31 cellular contexts compared by ENCODE assay signal in the genomic region with DNA sequence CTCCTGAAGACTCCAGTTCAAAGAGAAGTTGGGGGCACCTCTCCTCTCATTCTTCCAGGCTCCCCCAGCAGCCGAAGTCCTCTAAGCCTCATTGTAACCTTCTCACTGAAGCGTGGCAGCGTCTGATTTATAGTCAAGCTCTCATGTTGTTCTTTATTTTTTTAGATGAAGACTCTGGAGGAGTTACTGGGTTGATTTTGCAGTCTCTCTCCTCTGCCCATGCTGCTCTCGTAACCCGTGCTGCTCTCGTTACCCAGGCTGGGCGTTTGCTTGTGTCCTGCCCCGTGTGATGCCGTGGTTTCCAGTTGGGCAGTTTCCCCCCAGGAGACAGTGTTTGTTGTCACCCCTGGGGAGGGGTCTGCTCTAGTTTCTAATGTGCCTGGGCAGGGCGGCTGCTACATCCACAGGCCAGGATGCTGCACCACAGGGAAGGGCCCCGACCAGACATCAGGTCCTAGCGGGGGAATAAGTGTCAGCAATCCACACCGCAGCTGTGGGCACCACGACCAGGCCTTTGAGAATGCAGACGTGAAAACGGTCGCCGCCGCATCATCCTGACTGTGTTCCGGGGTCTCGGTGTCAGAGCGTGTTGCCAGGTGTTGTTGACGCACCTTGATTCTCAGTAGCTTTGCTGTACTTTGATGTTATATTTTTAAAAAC.
DNase-seq lines count a peak whose midpoint lies in the region; ATAC-seq and FAIRE-seq lines count a peak whose summit lies in the region.
"Had no signal": no experiment of that assay in that cellular context is flagged by ENCODE, and none has a peak within 500 bp of the region (broad histone marks: within the 10 kb centered on the region; RNA-seq: fewer than 3 reads in every experiment).

No MANE protein-coding gene starts in this region.

- H3K79me1 ChIP-seq in neuronal stem cell (ENCODE audit: low read depth, low read length), result peaks cover 2% of the 10 kb centered on the region

- peak overlapping the region; percentile 22 for H3K18ac ChIP-seq in neuronal stem cell (ENCODE audit: low read length)

- no peak for FAIRE-seq in HTR-8/SVneo (lab: Jason Lieb, UNC)
- FAIRE-seq: keratinocyte had no signal

- H4K20me1 ChIP-seq in BLaER1 treated with 17β-estradiol and CSF1 and Interleukin-3, amounts not matched to agents 10 nM and 100 nM, result peaks cover 86 to 100% (median 96%) of the 10 kb centered on the region in 11 experiments

- no peak overlapping the region for H2BK120ac ChIP-seq in neuronal stem cell (ENCODE audit: low read depth, low read length)

- H4K91ac ChIP-seq in neuronal stem cell (ENCODE audit: low read depth, low read length, poor library complexity), result no peak overlapping the region

- ATAC-seq in GM21528 (IDR thresholded peaks at IDR 0.05; ENCODE audit: low FRiP score, unreplicated experiment), result no peak
- ATAC-seq: foreskin keratinocyte; naive thymus-derived CD4-positive, alpha-beta T cell had no signal

- H2AFZ ChIP-seq in neuronal stem cell (ENCODE audit: low read length), result no peak overlapping the region

- peaks cover 55 to 98% (median 89%) of the 10 kb centered on the region in 10 experiments for H3K4me1 ChIP-seq in BLaER1 treated with 17β-estradiol and CSF1 and Interleukin-3, amounts not matched to agents 10 nM and 100 nM
- peaks cover 0 to 2% of the 10 kb centered on the region in 2 donors for H3K4me1 ChIP-seq in neuronal stem cell (ENCODE audit: control insufficient read depth in 2 of 2, insufficient read depth in 1 of 2, low read depth in 1 of 2, low read length in 2 of 2)
- H3K4me1 ChIP-seq: esophagus squamous epithelium, foreskin keratinocyte, suprapubic skin had no signal

- peak overlapping the region in 1 of 10 experiments; percentile 5; a peak in 1 of 20 replicates for H3K4me3 ChIP-seq in BLaER1 treated with 17β-estradiol and CSF1 and Interleukin-3, amounts not matched to agents 10 nM and 100 nM
- H3K4me3 ChIP-seq in H7 (ENCODE audit: insufficient read depth, low read depth, low read length) (no peak overlapping the region), neuronal stem cell (ENCODE audit: low read length in 2 of 2) (no peak overlapping the region)
- H3K4me3 ChIP-seq: esophagus squamous epithelium, heart left ventricle, suprapubic skin had no signal

- H3K9ac ChIP-seq in BLaER1 treated with 17β-estradiol and CSF1 and Interleukin-3, amounts not matched to agents 10 nM and 100 nM, result peak overlapping the region in 5 of 11 experiments; percentile 17 to 46 (median 30); a peak in 6 of 22 replicates
- no peak overlapping the region for H3K9ac ChIP-seq in neuronal stem cell (ENCODE audit: low read depth, low read length, poor library complexity)

- H2BK15ac ChIP-seq in neuronal stem cell (ENCODE audit: low read length), result no peak overlapping the region

- no peak overlapping the region for H3K4ac ChIP-seq in neuronal stem cell (ENCODE audit: low read length)

- WGBS in neuronal stem cell (ENCODE audit: extremely low coverage in 2 of 2, insufficient read length in 2 of 2, insufficient replicate concordance in 1 of 2), 2 donors, result no CpG with 5 or more reads among the region's 23 CpGs

- peak overlapping the region; percentile 61 to 90 (median 84) for H3K4me2 ChIP-seq in BLaER1 treated with 17β-estradiol and CSF1 and Interleukin-3, amounts not matched to agents 10 nM and 100 nM
- no peak overlapping the region for H3K4me2 ChIP-seq in neuronal stem cell (ENCODE audit: insufficient read depth, low read length, poor library complexity, severe bottlenecking)

- H3K27ac ChIP-seq in BLaER1 treated with 17β-estradiol and CSF1 and Interleukin-3, amounts not matched to agents 10 nM and 100 nM, result peak overlapping the region in 4 of 11 experiments; percentile 1 to 44 (median 29); a peak in 5 of 22 replicates
- no peak overlapping the region for H3K27ac ChIP-seq in neuronal stem cell (replicated peaks; ENCODE audit: low read length)
- H3K27ac ChIP-seq: C4-2B, esophagus squamous epithelium, foreskin keratinocyte, heart left ventricle, suprapubic skin had no signal

- H3K27me3 ChIP-seq in BLaER1 treated with 17β-estradiol and CSF1 and Interleukin-3, amounts not matched to agents 10 nM and 100 nM, result no peaks in the 10 kb centered on the region
- H3K27me3 ChIP-seq in H7 (ENCODE audit: control insufficient read depth, insufficient read depth, low read length) (no peaks in the 10 kb centered on the region), neuronal stem cell (ENCODE audit: control insufficient read depth in 3 of 3, insufficient read depth in 3 of 3, low read depth in 1 of 3, low read length in 3 of 3) (no peaks in the 10 kb centered on the region)
- H3K27me3 ChIP-seq: esophagus squamous epithelium, foreskin keratinocyte, heart left ventricle, suprapubic skin had no signal

- no peak overlapping the region for H2BK5ac ChIP-seq in neuronal stem cell (ENCODE audit: low read length)

- no peak overlapping the region for H3K14ac ChIP-seq in neuronal stem cell (ENCODE audit: low read length)

- H3K23ac ChIP-seq in neuronal stem cell (ENCODE audit: low read depth, low read length, poor library complexity), result peak overlapping the region; percentile 80

- H4K8ac ChIP-seq in neuronal stem cell (ENCODE audit: low read depth, low read length), result no peak overlapping the region

- DNase-seq in H7, result peak; percentile 37
- peak; percentile 40 for DNase-seq in islet precursor cell
- no peak for DNase-seq in neuronal stem cell (ENCODE audit: low spot score)
- no peak for DNase-seq in NCI-H526 (lab: John Stamatoyannopoulos, UW)
- DNase-seq in HTR-8/SVneo (ENCODE audit: insufficient read length, low spot score), result no peak
- DNase-seq in Ammon's horn (ENCODE audit: low spot score), result no peak
- DNase-seq: activated CD4-positive, alpha-beta T cell treated with anti-CD3 and anti-CD28 coated beads, Interleukin-2, amount 50 U/mL, for 48 hours; activated CD4-positive, CD25-positive, alpha-beta regulatory T cell; activated effector memory CD4-positive, alpha-beta T cell treated with Interleukin-2 at 50 U/mL for 16 hours; activated T-cell treated with anti-CD3 and anti-CD28 coated beads for 4 hours; dermis blood vessel endothelial cell; DND-41; esophagus squamous epithelium; foreskin keratinocyte; GF-D8; GOT3; KG1; MM.1S; naive thymus-derived CD4-positive, alpha-beta T cell; NCI-H1105 treated with DMSO at 0.1 percent for 48 hours; NCI-H2029; NCI-H524 treated with DMSO at 0.1 percent for 48 hours; NK-92 treated with Interleukin-12 subunit alpha and Interleukin-12 subunit beta, amount 100 ng/mL, for 24 hours; stimulated activated naive CD4-positive, alpha-beta T cell treated with Interleukin-2 at 50 U/mL for 16 hours; T-helper 1 cell had no signal

- H3K9me3 ChIP-seq in BLaER1 treated with 17β-estradiol and CSF1 and Interleukin-3, amounts not matched to agents 10 nM and 100 nM (replicated peaks in 1 of 11), result no peaks in the 10 kb centered on the region
- peaks cover 0 to 2% of the 10 kb centered on the region in 2 donors for H3K9me3 ChIP-seq in neuronal stem cell (replicated peaks in 1 of 2; ENCODE audit: control insufficient read depth in 2 of 2, insufficient read depth in 1 of 2, low read depth in 1 of 2, low read length in 2 of 2)
- H3K9me3 ChIP-seq: esophagus squamous epithelium, heart left ventricle, suprapubic skin had no signal

- H2AK5ac ChIP-seq in neuronal stem cell (ENCODE audit: low read depth, low read length), result no peak overlapping the region

- H2BK12ac ChIP-seq in neuronal stem cell (ENCODE audit: low read length), result no peak overlapping the region

- H3K36me3 ChIP-seq in BLaER1 treated with 17β-estradiol and CSF1 and Interleukin-3, amounts not matched to agents 10 nM and 100 nM, result peaks cover 72 to 95% (median 82%) of the 10 kb centered on the region in 11 experiments
- H3K36me3 ChIP-seq in H7 (replicated peaks; ENCODE audit: control insufficient read depth, insufficient read depth, low read length) (peaks cover 1% of the 10 kb centered on the region), neuronal stem cell (replicated peaks in 1 of 2; ENCODE audit: control insufficient read depth in 2 of 2, insufficient read depth in 2 of 2, low read length in 2 of 2) (peaks cover 18 to 90% of the 10 kb centered on the region in 2 donors)

Comparison
In these comparisons a context has a peak if more than half of its experiments do, and no peak if none do; other contexts are left out.
1. DNase-seq: peak in H7 (single experiment) and islet precursor cell (single experiment); none in neuronal stem cell (single experiment), NCI-H526 (0 of 2), HTR-8/SVneo (single experiment) and Ammon's horn (single experiment).